21 cellular contexts compared by ENCODE assay signal in genomic region chr14:52112336-52113018, GRCh38. TPM values are rescaled to one million over a fixed set of nuclear protein-coding genes. Genes with fewer than 3 reads are reported as not detected.
DNase-seq lines count a peak whose midpoint lies in the region; FAIRE-seq and TF ChIP-seq lines count a peak whose summit lies in the region.
"Had no signal": no experiment of that assay in that cellular context is flagged by ENCODE, and none has a peak within 500 bp of the region (broad histone marks: within the 10 kb centered on the region; RNA-seq: fewer than 3 reads in every experiment).

No MANE protein-coding gene starts in this region.

- no peak overlapping the region for H3K4me2 ChIP-seq in mesenchymal stem cell (ENCODE audit: low read length, poor library complexity, severe bottlenecking)
- H3K4me2 ChIP-seq: neural progenitor cell had no signal

- H3K4me1 ChIP-seq in mesenchymal stem cell (ENCODE audit: control insufficient read depth, insufficient read depth, low read depth, low read length) = peaks cover 10% of the 10 kb centered on the region
- H3K4me1 ChIP-seq: adrenal gland had no signal

- H3K4me3 ChIP-seq in bronchial epithelial cell (ENCODE audit: low read depth, low read length) (no peak overlapping the region), mesenchymal stem cell (ENCODE audit: insufficient read depth in 1 of 2, low read depth in 1 of 2, low read length in 2 of 2) (no peak overlapping the region)
- H3K4me3 ChIP-seq: adrenal gland, neural progenitor cell, thyroid gland had no signal

- H2AK5ac ChIP-seq in mesenchymal stem cell (ENCODE audit: low read length, severe bottlenecking) = no peak overlapping the region

- H3K18ac ChIP-seq in mesenchymal stem cell (ENCODE audit: low read depth in 1 of 2, low read length in 2 of 2) = no peak overlapping the region

- H3K14ac ChIP-seq in mesenchymal stem cell (ENCODE audit: low read length in 2 of 2) = no peak overlapping the region

- H3K9ac ChIP-seq in mesenchymal stem cell (ENCODE audit: low read length) = peak overlapping the region; percentile 61
- H3K9ac ChIP-seq: neural progenitor cell had no signal

- no peak overlapping the region for H2BK15ac ChIP-seq in mesenchymal stem cell (ENCODE audit: low read depth, poor library complexity, severe bottlenecking)

- no peak overlapping the region for H2BK5ac ChIP-seq in mesenchymal stem cell (ENCODE audit: low read depth, low read length, poor library complexity, severe bottlenecking)

- DNase-seq in Daoy (ENCODE audit: low read depth) (peak; percentile 66), NCI-H226 (peak; percentile 75), bronchial epithelial cell (ENCODE audit: low read depth) (peak; percentile 90), mesenchymal stem cell (peak; percentile 63), NCI-H2029 (lab: John Stamatoyannopoulos, UW) (no peak), GM13977 (ENCODE audit: low spot score) (no peak), NCI-H187 treated with DMSO at 0.1 percent for 48 hours (lab: John Stamatoyannopoulos, UW) (no peak), AG20443 (ENCODE audit: low spot score) (no peak)
- DNase-seq: activated CD4-positive, alpha-beta T cell treated with anti-CD3 and anti-CD28 coated beads, Interleukin-2, amount 10 ng/mL, durations not matched to agents 7 days and 5 days; activated CD8-positive, alpha-beta memory T cell treated with anti-CD3 and anti-CD28 coated beads, Interleukin-2, amount 50 U/mL, for 4 hours; activated effector memory CD4-positive, alpha-beta T cell treated with anti-CD3 and anti-CD28 coated beads, Interleukin-2, amount 50 U/mL, for 16 hours; adrenal gland; DND-41; effector memory CD8-positive, alpha-beta T cell; KBM-7; NCI-H1105; NCI-H748 treated with DMSO at 0.1 percent for 48 hours; retina; thyroid gland had no signal

- no peaks in the 10 kb centered on the region for H3K27me3 ChIP-seq in bronchial epithelial cell (ENCODE audit: control insufficient read depth, insufficient read depth, low read length)
- no peaks in the 10 kb centered on the region for H3K27me3 ChIP-seq in mesenchymal stem cell (ENCODE audit: control insufficient read depth in 1 of 2, insufficient read depth in 1 of 2, low read length in 2 of 2)
- H3K27me3 ChIP-seq: adrenal gland, neural progenitor cell, thyroid gland had no signal

- H4K8ac ChIP-seq in mesenchymal stem cell (ENCODE audit: low read length) = no peak overlapping the region

- in situ Hi-C loops in GM13977 (cut with MboI; ENCODE audit: low pct_unique_long_range_greater_than_20kb, low sequenced_read_pairs, unreplicated experiment) = no loop called here

- no peak overlapping the region for H3K27ac ChIP-seq in mesenchymal stem cell (ENCODE audit: low read length, poor library complexity, severe bottlenecking)
- H3K27ac ChIP-seq: adrenal gland, neural progenitor cell had no signal

- no peak for FAIRE-seq in bronchial epithelial cell (lab: Jason Lieb, UNC)
- FAIRE-seq: GM19239 had no signal

- no peak overlapping the region for H2BK120ac ChIP-seq in mesenchymal stem cell (ENCODE audit: low read depth, low read length)

- H3K9me3 ChIP-seq in mesenchymal stem cell (ENCODE audit: control insufficient read depth, low read length) = no peaks in the 10 kb centered on the region
- H3K9me3 ChIP-seq: adrenal gland, thyroid gland had no signal

- H3K4ac ChIP-seq in mesenchymal stem cell (ENCODE audit: low read depth in 1 of 2, low read length in 2 of 2) = no peak overlapping the region

- TF ChIP-seq CTCF in bronchial epithelial cell (IDR thresholded peaks at IDR 0.05; ENCODE audit: insufficient read depth, low read length, severe bottlenecking) = no peak
- TF ChIP-seq CTCF in GM13977 (IDR thresholded peaks at IDR 0.05; ENCODE audit: extremely low read depth, insufficient read depth, missing control alignments) = no peak

- no peak overlapping the region for H2BK12ac ChIP-seq in mesenchymal stem cell (ENCODE audit: low read length in 2 of 2)

- no peak overlapping the region for H3K23ac ChIP-seq in mesenchymal stem cell (ENCODE audit: low read length in 2 of 2)

- H2AFZ ChIP-seq in mesenchymal stem cell (ENCODE audit: low read depth, low read length) = no peak overlapping the region
- H2AFZ ChIP-seq: neural progenitor cell had no signal

- no peak overlapping the region for H4K91ac ChIP-seq in mesenchymal stem cell (ENCODE audit: low read length)

- H3K36me3 ChIP-seq in bronchial epithelial cell (ENCODE audit: control insufficient read depth, insufficient read depth, low read length) = no peaks in the 10 kb centered on the region
- no peaks in the 10 kb centered on the region for H3K36me3 ChIP-seq in mesenchymal stem cell (ENCODE audit: control insufficient read depth in 1 of 2, insufficient read depth in 2 of 2, low read depth in 1 of 2, low read length in 2 of 2)
- H3K36me3 ChIP-seq: adrenal gland, neural progenitor cell, thyroid gland had no signal

- H3K79me1 ChIP-seq in mesenchymal stem cell (replicated peaks; ENCODE audit: low read length, poor library complexity, severe bottlenecking) = no peaks in the 10 kb centered on the region

RNA-seq across cellular contexts. Expression of gene NID2, which starts 43.6 kb away (rescaled TPM):
- total RNA-seq in Daoy (2014; rRNA removed; shearing (Covaris generic)) = 6.4 and 9.9 TPM in 2 replicates
- 0.38 and 3.9 TPM in 2 replicates for total RNA-seq in bronchial epithelial cell
- polyA plus RNA-seq in mesenchymal stem cell (2013, experiment 1 of 2) = 213 TPM
- polyA plus RNA-seq in mesenchymal stem cell (2013, experiment 2 of 2) = 208 TPM

Comparison
In these comparisons a context has a peak if more than half of its experiments do, and no peak if none do; other contexts are left out.
1. DNase-seq: peak in Daoy (single experiment), NCI-H226 (single experiment), bronchial epithelial cell (single experiment) and mesenchymal stem cell (single experiment); none in NCI-H2029 (single experiment), GM13977 (single experiment), NCI-H187 treated with DMSO at 0.1 percent for 48 hours (single experiment) and AG20443 (single experiment).